1 cellular context compared by ENCODE assay signal in genomic region chr17:41894791-41895331, GRCh38.
TF ChIP-seq lines count a peak whose summit lies in the region.

No MANE protein-coding gene starts in this region.

TF ChIP-seq in K562, 482 proteins besides CTCF, POLR2A, EP300 and RAD21:
- TF ChIP-seq DNMT1 (IDR thresholded peaks at IDR 0.05) = no peak
- TF ChIP-seq ZNF280A (IDR thresholded peaks at IDR 0.05; ENCODE audit: low read depth, partially characterized antibody) = no peak
- peak; percentile 44 for TF ChIP-seq CEBPB (tag; IDR thresholded peaks at IDR 0.05)
- no peak for TF ChIP-seq CBX5 (IDR thresholded peaks at IDR 0.05; ENCODE audit: borderline replicate concordance, low read depth)
- no peak for TF ChIP-seq ZNF316 (IDR thresholded peaks at IDR 0.05)
- TF ChIP-seq CEBPG (CRISPR knock-in tag; IDR thresholded peaks at IDR 0.05) = 0 out of 2 replicates have a peak, but pooled peaks have one; percentile 14
- TF ChIP-seq CEBPG (tag; conservative IDR thresholded peaks at IDR 0.05 in 1 of 2, IDR thresholded peaks at IDR 0.05 in 1 of 2) = no peak
